Comparison of ENCODE assay signal across 19 cellular contexts in genomic region chr2:182682210-182682609, GRCh38.
"Had no signal": no experiment of that assay in that cellular context is flagged by ENCODE, and none has a peak within 500 bp of the region (broad histone marks: within the 10 kb centered on the region; RNA-seq: fewer than 3 reads in every experiment).

No MANE protein-coding gene starts in this region.

- ATAC-seq: activated CD8-positive, alpha-beta T cell treated with anti-CD3 and anti-CD28 coated beads, Interleukin-2, amount 10 ng/mL, durations not matched to agents 7 days and 5 days; activated T-cell treated with anti-CD3 and anti-CD28 coated beads, Interleukin-2, amount 50 U/mL, for 72 hours; gastrocnemius medialis; heart right ventricle; left lobe of liver; pancreas; stimulated activated effector memory CD8-positive, alpha-beta T cell treated with anti-CD3 and anti-CD28 coated beads, Interleukin-12 subunit alpha, Interleukin-12 subunit beta, amount 100 ng/mL, for 72 hours; WTC11 had no signal

- H3K36me3 ChIP-seq: gastrocnemius medialis, heart right ventricle, pancreas had no signal

- H3K27ac Mint-ChIP-seq: activated CD8-positive, alpha-beta T cell treated with anti-CD3 and anti-CD28 coated beads, Interleukin-2, amount 10 ng/mL, durations not matched to agents 7 days and 5 days; activated naive CD8-positive, alpha-beta T cell; activated T-cell treated with anti-CD3 and anti-CD28 coated beads, Interleukin-2, amount 50 U/mL, for 72 hours; endodermal cell; stimulated activated effector memory CD8-positive, alpha-beta T cell treated with anti-CD3 and anti-CD28 coated beads, Interleukin-12 subunit alpha, Interleukin-12 subunit beta, amount 100 ng/mL, for 72 hours; WTC11 had no signal

- H3K4me3 Mint-ChIP-seq: activated CD8-positive, alpha-beta T cell treated with anti-CD3 and anti-CD28 coated beads, Interleukin-2, amount 10 ng/mL, durations not matched to agents 7 days and 5 days; activated naive CD8-positive, alpha-beta T cell; activated T-cell treated with anti-CD3 and anti-CD28 coated beads, Interleukin-2, amount 50 U/mL, for 72 hours; endodermal cell; stimulated activated effector memory CD8-positive, alpha-beta T cell treated with anti-CD3 and anti-CD28 coated beads, Interleukin-12 subunit alpha, Interleukin-12 subunit beta, amount 100 ng/mL, for 72 hours; WTC11 had no signal

- H3K9me3 ChIP-seq: gastrocnemius medialis, pancreas had no signal

- H3K27ac ChIP-seq: dorsolateral prefrontal cortex, gastrocnemius medialis, heart right ventricle, pancreas had no signal

- DNase-seq: activated CD4-positive, alpha-beta T cell treated with anti-CD3 and anti-CD28 coated beads for 4 hours; activated CD8-positive, alpha-beta memory T cell treated with anti-CD3 and anti-CD28 coated beads, Interleukin-2, amount 50 U/mL, for 4 hours; activated CD8-positive, alpha-beta T cell treated with anti-CD3 and anti-CD28 coated beads, Interleukin-2, amount 10 ng/mL, durations not matched to agents 7 days and 5 days; activated gamma-delta T cell; activated T-cell treated with anti-CD3 and anti-CD28 coated beads, Interleukin-2, amount 50 U/mL, for 72 hours; amniotic stem cell; dorsolateral prefrontal cortex; endodermal cell; gastrocnemius medialis; heart right ventricle; islet precursor cell; pancreas; retina; stimulated activated CD4-positive, alpha-beta T cell treated with anti-CD3 and anti-CD28 coated beads, Interleukin-12 subunit alpha, Interleukin-12 subunit beta, amount 100 ng/mL, for 4 hours; stimulated activated CD4-positive, alpha-beta T cell treated with anti-CD3 and anti-CD28 coated beads, Interleukin-2, amount 100 ng/mL, for 24 hours had no signal

- H3K4me1 Mint-ChIP-seq: endodermal cell; stimulated activated effector memory CD8-positive, alpha-beta T cell treated with anti-CD3 and anti-CD28 coated beads, Interleukin-12 subunit alpha, Interleukin-12 subunit beta, amount 100 ng/mL, for 72 hours; WTC11 had no signal

- H3K9me3 Mint-ChIP-seq: activated T-cell treated with anti-CD3 and anti-CD28 coated beads, Interleukin-2, amount 50 U/mL, for 72 hours; stimulated activated effector memory CD8-positive, alpha-beta T cell treated with anti-CD3 and anti-CD28 coated beads, Interleukin-12 subunit alpha, Interleukin-12 subunit beta, amount 100 ng/mL, for 72 hours had no signal

- H3K27me3 ChIP-seq: dorsolateral prefrontal cortex, heart right ventricle, pancreas had no signal

- H3K4me3 ChIP-seq: dorsolateral prefrontal cortex, gastrocnemius medialis, heart right ventricle, pancreas had no signal

- H3K36me3 Mint-ChIP-seq: activated naive CD8-positive, alpha-beta T cell; stimulated activated effector memory CD8-positive, alpha-beta T cell treated with anti-CD3 and anti-CD28 coated beads, Interleukin-12 subunit alpha, Interleukin-12 subunit beta, amount 100 ng/mL, for 72 hours had no signal

- H3K4me1 ChIP-seq: gastrocnemius medialis, pancreas had no signal
